In genomic region chr20:37534401-37535157, GRCh38 we compare ENCODE assay signal across 8 cellular contexts. TPM values are rescaled to one million over a fixed set of nuclear protein-coding genes. Genes with fewer than 3 reads are reported as not detected.
DNase-seq lines count a peak whose midpoint lies in the region; ATAC-seq, FAIRE-seq and TF ChIP-seq lines count a peak whose summit lies in the region.

No MANE protein-coding gene starts in this region.

- peak; percentile 74 for ATAC-seq in HG03469 (IDR thresholded peaks at IDR 0.05; ENCODE audit: unreplicated experiment)

- H2BK12ac ChIP-seq in H1 (ENCODE audit: low read depth, low read length) (no peak overlapping the region), mesenchymal stem cell (ENCODE audit: low read length in 2 of 2) (no peak overlapping the region)

- 79% methylated on average over 6 of the region's 6 CpGs; no CpG with 5 or more reads in 1 of the 2 experiments for WGBS in H1 (ENCODE audit: extremely low coverage in 1 of 2, insufficient coverage in 1 of 2, insufficient read length in 1 of 2, insufficient replicate concordance in 2 of 2, low coverage in 1 of 2, low lambda C conversion rate in 2 of 2, missing lambda C conversion rate in 1 of 2), 2 experiments
- WGBS in mesenchymal stem cell, result 82% methylated on average over 6 of the region's 6 CpGs
- 58 to 60% methylated on average over 6 of the region's 6 CpGs for WGBS in thyroid gland, 2 donors

- H3K4me1 ChIP-seq in H1 (replicated peaks in 1 of 4; ENCODE audit: control insufficient read depth in 3 of 4, insufficient read depth in 4 of 4, low read length in 3 of 4) (no peaks in the 10 kb centered on the region), mesenchymal stem cell (ENCODE audit: control insufficient read depth, insufficient read depth, low read depth, low read length) (no peaks in the 10 kb centered on the region), thyroid gland (no peaks in the 10 kb centered on the region)

- H3K79me2 ChIP-seq in H1 (ENCODE audit: control insufficient read depth in 1 of 2, insufficient read depth in 2 of 2, low read length in 2 of 2), result no peaks in the 10 kb centered on the region

- H2AFZ ChIP-seq in H1 (ENCODE audit: low read length) (no peak overlapping the region), mesenchymal stem cell (ENCODE audit: low read depth, low read length) (no peak overlapping the region)

- peak overlapping the region; percentile 21 for H3K56ac ChIP-seq in H1 (replicated peaks; ENCODE audit: insufficient read length, low read depth, low read length)

- H4K5ac ChIP-seq in H1 (ENCODE audit: insufficient read length, low read depth, low read length), result no peak overlapping the region

- no peak overlapping the region for H2AK5ac ChIP-seq in H1 (ENCODE audit: low read depth, low read length)
- H2AK5ac ChIP-seq in mesenchymal stem cell (ENCODE audit: low read length, severe bottlenecking), result no peak overlapping the region

- FAIRE-seq in GM19239 (lab: Jason Lieb, UNC), result peak; percentile 96
- peak; percentile 94 for FAIRE-seq in H1 (lab: Jason Lieb, UNC)

- H3K4me3 ChIP-seq in WI38 (ENCODE audit: low read depth, low read length), result no peak overlapping the region
- H3K4me3 ChIP-seq in H1 (ENCODE audit: extremely low read depth in 1 of 4, insufficient read depth in 2 of 4, low read depth in 3 of 4, low read length in 4 of 4), result no peak overlapping the region
- no peak overlapping the region for H3K4me3 ChIP-seq in mesenchymal stem cell (ENCODE audit: insufficient read depth in 1 of 2, low read depth in 1 of 2, low read length in 2 of 2)
- H3K4me3 ChIP-seq in thyroid gland (replicated peaks in 1 of 3), result no peak overlapping the region

- H3K14ac ChIP-seq in H1 (ENCODE audit: insufficient read length), result no peak overlapping the region
- no peak overlapping the region for H3K14ac ChIP-seq in mesenchymal stem cell (ENCODE audit: low read length in 2 of 2)

- no peaks in the 10 kb centered on the region for H3K23me2 ChIP-seq in H1 (ENCODE audit: low read depth, low read length)

- 0 out of 2 replicates have a peak overlapping the region, but pooled peaks have one; percentile 29 for H2BK20ac ChIP-seq in H1 (ENCODE audit: low read length)

- H4K91ac ChIP-seq in H1 (replicated peaks; ENCODE audit: insufficient read length, low read length) (no peak overlapping the region), mesenchymal stem cell (ENCODE audit: low read length) (no peak overlapping the region)

- POLR2A ChIA-PET in H1 (lab: Charles Lee; ENCODE audit: partially characterized antibody), result interaction anchor here (1.4 kb wide), 1 partner anchor 138 kb away, joined by 4 read pairs; no protein-coding TSS in a partner anchor

- H3K4ac ChIP-seq in H1 (replicated peaks; ENCODE audit: insufficient read length, low read depth, low read length), result no peak overlapping the region
- no peak overlapping the region for H3K4ac ChIP-seq in mesenchymal stem cell (ENCODE audit: low read depth in 1 of 2, low read length in 2 of 2)

- no peaks in the 10 kb centered on the region for H3K36me3 ChIP-seq in H1 (ENCODE audit: control insufficient read depth in 2 of 4, insufficient read depth in 4 of 4, low read length in 3 of 4)
- H3K36me3 ChIP-seq in mesenchymal stem cell (ENCODE audit: control insufficient read depth in 1 of 2, insufficient read depth in 2 of 2, low read depth in 1 of 2, low read length in 2 of 2), result no peaks in the 10 kb centered on the region
- H3K36me3 ChIP-seq in thyroid gland, result no peaks in the 10 kb centered on the region

- TF ChIP-seq EP300 in H1 (IDR thresholded peaks at IDR 0.05; ENCODE audit: borderline replicate concordance in 1 of 2, low read depth in 2 of 2, low read length in 2 of 2), result no peak

- H2BK15ac ChIP-seq in H1 (ENCODE audit: low read length) (0 out of 2 replicates have a peak overlapping the region, but pooled peaks have one; percentile 36), mesenchymal stem cell (ENCODE audit: low read depth, poor library complexity, severe bottlenecking) (no peak overlapping the region)

- H3K18ac ChIP-seq in H1 (ENCODE audit: extremely low read depth, low read length) (no peak overlapping the region), mesenchymal stem cell (ENCODE audit: low read depth in 1 of 2, low read length in 2 of 2) (no peak overlapping the region)

- no peak overlapping the region for H2BK120ac ChIP-seq in H1 (replicated peaks; ENCODE audit: low read depth, low read length)
- no peak overlapping the region for H2BK120ac ChIP-seq in mesenchymal stem cell (ENCODE audit: low read depth, low read length)

- H3K27ac ChIP-seq in H1 (ENCODE audit: low read depth, low read length) (no peak overlapping the region), mesenchymal stem cell (ENCODE audit: low read length, poor library complexity, severe bottlenecking) (no peak overlapping the region), thyroid gland (no peak overlapping the region)

- DNase-seq in COLO668 (lab: John Stamatoyannopoulos, UW; ENCODE audit: unreplicated experiment) (peak; percentile 74), GM19239 (ENCODE audit: insufficient read length, low spot score) (no peak), NCI-H446 (lab: John Stamatoyannopoulos, UW) (peak; percentile 75 to 88), H1 (ENCODE audit: low read depth in 1 of 2, low spot score in 2 of 2) (peak in 1 of 2 experiments; percentile 70), mesenchymal stem cell (peak; percentile 89), thyroid gland (peak; percentile 26 to 39)

- no peak overlapping the region for H2BK5ac ChIP-seq in H1 (ENCODE audit: low read depth, low read length)
- no peak overlapping the region for H2BK5ac ChIP-seq in mesenchymal stem cell (ENCODE audit: low read depth, low read length, poor library complexity, severe bottlenecking)

- H3K9me3 ChIP-seq in H1 (ENCODE audit: insufficient read depth in 2 of 2, low read depth in 1 of 2, low read length in 1 of 2), result no peaks in the 10 kb centered on the region
- no peaks in the 10 kb centered on the region for H3K9me3 ChIP-seq in mesenchymal stem cell (ENCODE audit: control insufficient read depth, low read length)
- no peaks in the 10 kb centered on the region for H3K9me3 ChIP-seq in thyroid gland

- intact Hi-C loops in thyroid gland (cut with DNase I), result loop anchor here (5.0 to 10.0 kb wide), 3 partner anchors 147 to 340 kb away; no protein-coding TSS in a partner anchor

- no peak overlapping the region for H4K8ac ChIP-seq in H1 (ENCODE audit: extremely low read depth, insufficient read depth, low read length)
- H4K8ac ChIP-seq in mesenchymal stem cell (ENCODE audit: low read length), result no peak overlapping the region

- H3K27me3 ChIP-seq in H1 (replicated peaks in 1 of 4; ENCODE audit: control insufficient read depth in 3 of 4, extremely low read depth in 1 of 4, insufficient read depth in 3 of 4, low read length in 3 of 4), result no peaks in the 10 kb centered on the region
- H3K27me3 ChIP-seq in mesenchymal stem cell (ENCODE audit: control insufficient read depth in 1 of 2, insufficient read depth in 1 of 2, low read length in 2 of 2), result peaks cover 10 to 21% of the 10 kb centered on the region in 2 experiments
- H3K27me3 ChIP-seq in thyroid gland, result no peaks in the 10 kb centered on the region

- TF ChIP-seq RAD21 in H1 (IDR thresholded peaks at IDR 0.05 in 1 of 2, conservative IDR thresholded peaks at IDR 0.05 in 1 of 2; ENCODE audit: low read depth in 2 of 2, low read length in 2 of 2), result peak; percentile 97 to 98

- H3K4me2 ChIP-seq in H1 (ENCODE audit: insufficient read depth in 1 of 2, low read depth in 2 of 2, low read length in 2 of 2), result no peak overlapping the region
- no peak overlapping the region for H3K4me2 ChIP-seq in mesenchymal stem cell (ENCODE audit: low read length, poor library complexity, severe bottlenecking)

- CTCF ChIA-PET in H1 (lab: Charles Lee; ENCODE audit: partially characterized antibody), result interaction anchor here (0.6 to 4.7 kb wide), 30 partner anchors 14 to 342 kb away, joined by 3 to 39 read pairs (median 4); no protein-coding TSS in a partner anchor

- no peak for TF ChIP-seq POLR2A in H1 (IDR thresholded peaks at IDR 0.05; ENCODE audit: control extremely low read depth in 1 of 2, low read depth in 2 of 2, low read length in 2 of 2)
- no peak for TF ChIP-seq POLR2A in thyroid gland (IDR thresholded peaks at IDR 0.05)

- no peaks in the 10 kb centered on the region for H4K20me1 ChIP-seq in H1 (replicated peaks in 1 of 2; ENCODE audit: control insufficient read depth in 1 of 2, insufficient read depth in 2 of 2, low read length in 2 of 2)

- peak; percentile 65; the same call in 1 of the 2 replicates for TF ChIP-seq CTCF in WI38 (IDR thresholded peaks at IDR 0.05; ENCODE audit: low read depth, low read length)
- TF ChIP-seq CTCF in H1 (IDR thresholded peaks at IDR 0.05; ENCODE audit: control extremely low read depth in 1 of 3, insufficient read depth in 1 of 3, low read depth in 1 of 3, low read length in 3 of 3), result peak in 2 of 3 experiments; percentile 78 to 90; a peak in 3 of 4 replicates
- peak; percentile 57 to 92 (median 86) for TF ChIP-seq CTCF in thyroid gland (IDR thresholded peaks at IDR 0.05)

- H3K23ac ChIP-seq in H1 (ENCODE audit: insufficient read length), result no peak overlapping the region
- no peak overlapping the region for H3K23ac ChIP-seq in mesenchymal stem cell (ENCODE audit: low read length in 2 of 2)

- H3K9ac ChIP-seq in H1 (replicated peaks in 1 of 4; ENCODE audit: extremely low read depth in 1 of 4, low read depth in 3 of 4, low read length in 3 of 4) (no peak overlapping the region), mesenchymal stem cell (ENCODE audit: low read length) (peak overlapping the region; percentile 30)

- H3K79me1 ChIP-seq in H1 (ENCODE audit: low read depth, low read length) (no peaks in the 10 kb centered on the region), mesenchymal stem cell (replicated peaks; ENCODE audit: low read length, poor library complexity, severe bottlenecking) (no peaks in the 10 kb centered on the region)

RNA-seq across cellular contexts. Expression of gene BLCAP, which starts 6.9 kb away (rescaled TPM):
- 51.1 and 60.3 TPM in 2 replicates for total RNA-seq in H1 (2021; fragmentation: NEBNext Ultra II Directional; extraction: Animal tissue kit (Norgen Biotek cat#: 25700))
- polyA plus RNA-seq in H1 (2011; rRNA removed), result 69.2 and 72.2 TPM in 2 replicates
- 68.8 TPM for polyA plus RNA-seq in H1 (2011; cell fraction: cytosol; rRNA removed)
- 57.1 TPM for polyA plus RNA-seq in H1 (2011; cell fraction: nucleus; rRNA removed)
- 39.7 to 48.2 TPM (median 45.8 TPM) in 4 replicates for polyA plus RNA-seq in H1 (2012, experiment 1 of 2)
- 36.4 TPM for polyA plus RNA-seq in H1 (2012, experiment 2 of 2)
- 48.3 TPM for polyA plus RNA-seq in H1 (2013, experiment 1 of 2)
- polyA plus RNA-seq in H1 (2013, experiment 2 of 2), result 52.3 TPM
- polyA minus RNA-seq in H1 (2011; rRNA and poly(A)+ RNA removed), result 48.7 and 61.2 TPM in 2 replicates
- 29.9 TPM for polyA minus RNA-seq in H1 (2011; cell fraction: cytosol; rRNA and poly(A)+ RNA removed)
- 46.8 TPM for polyA minus RNA-seq in H1 (2011; cell fraction: nucleus; rRNA and poly(A)+ RNA removed)
- 45.0 TPM for polyA plus RNA-seq in mesenchymal stem cell (2013, experiment 1 of 2)
- 45.3 TPM for polyA plus RNA-seq in mesenchymal stem cell (2013, experiment 2 of 2)
- 10 to 100 TPM; 56.6 to 80.3 (median 64.5) TPM for total RNA-seq in thyroid gland

RNA-seq across cellular contexts. Expression of gene NNAT, which starts 13.5 kb away (rescaled TPM):
- total RNA-seq in H1 (2021; fragmentation: NEBNext Ultra II Directional; extraction: Animal tissue kit (Norgen Biotek cat#: 25700)), result 66.8 and 71.5 TPM in 2 replicates
- polyA plus RNA-seq in H1 (2011; rRNA removed), result 175 and 184 TPM in 2 replicates
- polyA plus RNA-seq in H1 (2011; cell fraction: cytosol; rRNA removed), result 189 TPM
- polyA plus RNA-seq in H1 (2011; cell fraction: nucleus; rRNA removed), result 108 TPM
- polyA plus RNA-seq in H1 (2012, experiment 1 of 2), result 95.7 to 129 TPM (median 122 TPM) in 4 replicates
- 151 TPM for polyA plus RNA-seq in H1 (2012, experiment 2 of 2)
- polyA plus RNA-seq in H1 (2013, experiment 1 of 2), result 60.7 TPM
- polyA plus RNA-seq in H1 (2013, experiment 2 of 2), result 75.9 TPM
- 52.9 and 63.8 TPM in 2 replicates for polyA minus RNA-seq in H1 (2011; rRNA and poly(A)+ RNA removed)
- polyA minus RNA-seq in H1 (2011; cell fraction: cytosol; rRNA and poly(A)+ RNA removed), result 35.2 TPM
- 29.1 TPM for polyA minus RNA-seq in H1 (2011; cell fraction: nucleus; rRNA and poly(A)+ RNA removed)
- 3.2 TPM for polyA plus RNA-seq in mesenchymal stem cell (2013, experiment 1 of 2)
- polyA plus RNA-seq in mesenchymal stem cell (2013, experiment 2 of 2), result 2.7 TPM
- total RNA-seq in thyroid gland, result 1 to 10 TPM in 3 of 4 donors, under 1 TPM in 1; 0.45 to 4.9 (median 1.6) TPM

Comparison
In these comparisons a context has a peak if more than half of its experiments do, and no peak if none do; other contexts are left out.
1. RNA of gene NNAT, which starts 13.5 kb away (total RNA-seq): 66.8 to 71.5 TPM in H1; 0.45 to 4.9 TPM in thyroid gland; every median in the first group is over 10 times any median in the second.
2. Peak in every context shown above with its lines, with median percentiles within 50 percentile points of each other: CTCF ChIP-seq.